ENCODE assay signal across 1 cellular context in the genomic region with DNA sequence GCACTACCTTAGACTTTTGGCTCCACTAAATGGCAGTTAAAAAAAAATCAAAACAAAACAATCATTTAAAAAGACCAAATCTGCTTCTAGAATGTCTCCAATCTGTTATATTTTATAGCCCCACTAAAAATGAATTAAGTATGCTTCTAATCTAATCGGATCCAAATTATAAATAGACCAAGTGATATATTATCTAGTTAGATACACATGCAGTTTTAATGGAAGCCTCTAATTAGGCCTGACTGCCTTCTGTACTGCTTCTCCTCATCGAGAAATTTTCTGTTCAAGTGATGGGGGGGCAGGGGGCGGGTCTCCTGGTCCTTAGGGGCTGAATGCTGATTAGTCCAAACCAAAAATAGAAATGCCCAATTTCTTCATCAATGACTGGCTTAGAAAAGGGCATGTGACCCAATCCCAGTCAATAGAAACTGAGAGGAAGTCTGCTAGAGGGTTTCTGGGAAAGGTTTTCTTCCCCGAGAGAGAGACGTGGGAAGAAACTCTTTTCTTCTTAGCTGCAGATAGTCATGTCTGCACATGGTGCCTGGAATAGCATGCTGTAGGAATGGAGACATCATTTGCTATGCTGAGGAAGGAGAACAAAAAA.
TF ChIP-seq lines count a peak whose summit lies in the region.

No MANE protein-coding gene starts in this region.

TF ChIP-seq in liver, 16 proteins besides CTCF, POLR2A, EP300 and RAD21:
- TF ChIP-seq HNF4G (IDR thresholded peaks at IDR 0.05): no peak
TF ChIP-seq in liver: peak in this region for 0.
